ENCODE assay signal across 8 cellular contexts in the genomic region with DNA sequence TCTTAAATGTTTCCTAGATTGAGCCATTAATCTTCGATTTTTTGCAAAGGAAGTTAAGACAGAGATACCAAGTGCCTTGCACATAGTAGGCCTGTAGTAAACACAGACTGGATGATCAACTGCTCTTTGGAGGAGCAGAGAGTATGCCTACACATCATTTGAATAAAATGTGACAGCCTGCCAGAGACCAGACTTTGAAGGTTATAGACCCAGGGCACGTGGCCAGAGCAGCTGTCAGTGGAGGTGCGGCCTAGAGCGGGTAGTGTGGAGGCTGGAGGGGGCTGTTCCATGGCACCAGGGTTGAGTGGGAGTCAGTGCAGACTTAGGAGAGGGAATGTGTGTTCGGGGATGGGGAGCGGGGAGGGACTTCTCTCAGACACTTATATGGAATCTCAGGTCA.
A peak's percentile ranks its signal among the peaks of the same experiment; 100 is the strongest.
DNase-seq lines count a peak whose midpoint lies in the region; ATAC-seq, FAIRE-seq and TF ChIP-seq lines count a peak whose summit lies in the region.

No MANE protein-coding gene starts in this region.

- TF ChIP-seq POLR2A in tibial nerve (IDR thresholded peaks at IDR 0.05), result no peak

- H3K79me2 ChIP-seq in astrocyte (ENCODE audit: insufficient read depth, low read length), result peaks cover 89% of the 10 kb centered on the region

- no peak for ATAC-seq in activated CD4-positive, alpha-beta T cell treated with anti-CD3 and anti-CD28 coated beads for 36 hours
- peak; percentile 49 for ATAC-seq in left colon
- ATAC-seq in HG03095 (IDR thresholded peaks at IDR 0.05; ENCODE audit: unreplicated experiment), result no peak
- ATAC-seq in GM21381 (IDR thresholded peaks at IDR 0.05; ENCODE audit: unreplicated experiment), result no peak

- peaks cover 83% of the 10 kb centered on the region for H3K4me1 Mint-ChIP-seq in activated CD4-positive, alpha-beta T cell treated with anti-CD3 and anti-CD28 coated beads for 36 hours
- peaks cover 89% of the 10 kb centered on the region for H3K4me1 Mint-ChIP-seq in astrocyte (ENCODE audit: low read depth, unreplicated experiment)

- peaks cover 3% of the 10 kb centered on the region for H3K36me3 ChIP-seq in astrocyte (ENCODE audit: insufficient read depth, low read length)
- H3K36me3 ChIP-seq in tibial nerve, result no peaks in the 10 kb centered on the region

- H3K4me1 ChIP-seq in astrocyte (ENCODE audit: insufficient read depth, low read length) (peaks cover 94% of the 10 kb centered on the region), tibial nerve (peaks cover 0 to 80% (median 51%) of the 10 kb centered on the region in 4 donors)

- FAIRE-seq in astrocyte (lab: Jason Lieb, UNC), result no peak

- WGBS in tibial nerve, 2 donors, result 40 to 45% methylated on average over 6 of the region's 6 CpGs

- H3K27me3 ChIP-seq in astrocyte (ENCODE audit: insufficient read depth, low read length) (no peaks in the 10 kb centered on the region), tibial nerve (no peaks in the 10 kb centered on the region)

- H3K27ac Mint-ChIP-seq in activated CD4-positive, alpha-beta T cell treated with anti-CD3 and anti-CD28 coated beads for 36 hours, result peak overlapping the region; percentile 94
- peak overlapping the region; percentile 92 for H3K27ac Mint-ChIP-seq in astrocyte (ENCODE audit: unreplicated experiment)

- H3K4me2 ChIP-seq in astrocyte (ENCODE audit: low read length), result peak overlapping the region; percentile 74

- peak overlapping the region; percentile 97 for H3K27ac ChIP-seq in astrocyte (ENCODE audit: low read depth, low read length)
- H3K27ac ChIP-seq in tibial nerve, result peak overlapping the region in 3 of 4 donors; percentile 56 to 86 (median 77)

- H4K20me1 ChIP-seq in astrocyte (ENCODE audit: insufficient read depth, low read length), result no peaks in the 10 kb centered on the region

- H3K9me3 ChIP-seq in astrocyte (ENCODE audit: insufficient read depth, low read depth, low read length), result no peaks in the 10 kb centered on the region
- H3K9me3 ChIP-seq in tibial nerve, result no peaks in the 10 kb centered on the region

- intact Hi-C loops in activated CD4-positive, alpha-beta T cell treated with anti-CD3 and anti-CD28 coated beads for 36 hours (cut with DNase I, micrococcal nuclease), result loop anchor here (2.0 to 5.0 kb wide), 3 partner anchors 29 to 204 kb away; no protein-coding TSS in a partner anchor
- intact Hi-C loops in left colon (cut with DNase I, micrococcal nuclease), result no loop called here

- H3K36me3 Mint-ChIP-seq in activated CD4-positive, alpha-beta T cell treated with anti-CD3 and anti-CD28 coated beads for 36 hours (ENCODE audit: low read depth), result no peaks in the 10 kb centered on the region
- peaks cover under 1% of the 10 kb centered on the region for H3K36me3 Mint-ChIP-seq in astrocyte (ENCODE audit: low read depth, unreplicated experiment)

- CTCF ChIA-PET in activated CD4-positive, alpha-beta T cell treated with anti-CD3 and anti-CD28 coated beads for 36 hours (lab: Charles Lee), result interaction anchor here (1.1 to 1.7 kb wide), 3 partner anchors 12 to 84 kb away, joined by 3 read pairs; no protein-coding TSS in a partner anchor

- no peak for TF ChIP-seq CTCF in astrocyte (IDR thresholded peaks at IDR 0.05; ENCODE audit: insufficient read depth, low read depth, low read length)
- TF ChIP-seq CTCF in tibial nerve (IDR thresholded peaks at IDR 0.05), result no peak

- peak; percentile 33 for DNase-seq in activated CD4-positive, alpha-beta T cell treated with anti-CD3 and anti-CD28 coated beads for 36 hours
- DNase-seq in activated CD4-positive, alpha-beta T cell treated with anti-CD3 and anti-CD28 coated beads, Interleukin-2, amount 50 U/mL, for 1 hour, result no peak
- DNase-seq in astrocyte (ENCODE audit: low read depth) (peak; percentile 91), left colon (peak; percentile 64 to 66), tibial nerve (ENCODE audit: low spot score in 2 of 2) (no peak), activated gamma-delta T cell (lab: John Stamatoyannopoulos, UW) (no peak)

- H3K4me3 Mint-ChIP-seq in activated CD4-positive, alpha-beta T cell treated with anti-CD3 and anti-CD28 coated beads for 36 hours, result peak overlapping the region; percentile 56
- H3K4me3 Mint-ChIP-seq in astrocyte (ENCODE audit: unreplicated experiment), result peak overlapping the region; percentile 57

- H3K27me3 Mint-ChIP-seq in activated CD4-positive, alpha-beta T cell treated with anti-CD3 and anti-CD28 coated beads for 36 hours, result no peaks in the 10 kb centered on the region
- H3K27me3 Mint-ChIP-seq in astrocyte (ENCODE audit: low read depth, unreplicated experiment), result no peaks in the 10 kb centered on the region

- POLR2A ChIA-PET in activated CD4-positive, alpha-beta T cell treated with anti-CD3 and anti-CD28 coated beads for 36 hours (lab: Charles Lee), result no interaction called here

- peak overlapping the region; percentile 87 for H3K9ac ChIP-seq in astrocyte (ENCODE audit: low read length)

- H3K9me3 Mint-ChIP-seq in activated CD4-positive, alpha-beta T cell treated with anti-CD3 and anti-CD28 coated beads for 36 hours (ENCODE audit: low read depth), result no peaks in the 10 kb centered on the region
- H3K9me3 Mint-ChIP-seq in astrocyte (ENCODE audit: unreplicated experiment), result no peaks in the 10 kb centered on the region

- no peak overlapping the region for H2AFZ ChIP-seq in astrocyte (ENCODE audit: low read depth, low read length)

- no peak for TF ChIP-seq EP300 in tibial nerve (IDR thresholded peaks at IDR 0.05)

- H3K4me3 ChIP-seq in astrocyte (ENCODE audit: insufficient read depth, low read depth, low read length) (no peak overlapping the region), tibial nerve (no peak overlapping the region)

Comparison
In these comparisons a context has a peak if more than half of its experiments do, and no peak if none do; other contexts are left out.
1. DNase-seq: peak in activated CD4-positive, alpha-beta T cell treated with anti-CD3 and anti-CD28 coated beads for 36 hours (single experiment), astrocyte (single experiment) and left colon (2 of 2); none in activated CD4-positive, alpha-beta T cell treated with anti-CD3 and anti-CD28 coated beads, Interleukin-2, amount 50 U/mL, for 1 hour (single experiment), tibial nerve (0 of 2) and activated gamma-delta T cell (single experiment).
2. intact Hi-C loops: an anchor here in activated CD4-positive, alpha-beta T cell treated with anti-CD3 and anti-CD28 coated beads for 36 hours (2.0 to 5.0 kb wide); none called in left colon.